8 cellular contexts compared by ENCODE assay signal in genomic region chr4:128810331-128810870, GRCh38. TPM values are rescaled to one million over a fixed set of nuclear protein-coding genes. Genes with fewer than 3 reads are reported as not detected.
DNase-seq lines count a peak whose midpoint lies in the region; ATAC-seq and TF ChIP-seq lines count a peak whose summit lies in the region.

No MANE protein-coding gene starts in this region.

- H3K27ac Mint-ChIP-seq in stimulated activated effector memory CD8-positive, alpha-beta T cell treated with anti-CD3 and anti-CD28 coated beads, Interleukin-12 subunit alpha, Interleukin-12 subunit beta, amount 100 ng/mL, for 72 hours: peak overlapping the region; percentile 96

- H3K4me3 ChIP-seq in HUES6 (ENCODE audit: low read depth, low read length) (peak overlapping the region; percentile 79), SU-DHL-6 (ENCODE audit: insufficient read depth, low read length, poor library complexity, severe bottlenecking) (peak overlapping the region; percentile 79)

- H3F3A ChIP-seq in SU-DHL-6 (ENCODE audit: insufficient read depth): peaks cover 11% of the 10 kb centered on the region

- peak overlapping the region; percentile 83 for H3K9ac ChIP-seq in HUES6 (ENCODE audit: low read length)
- H3K9ac ChIP-seq in SU-DHL-6 (ENCODE audit: low read length): peak overlapping the region; percentile 96

- H3K4me1 ChIP-seq in HUES6 (ENCODE audit: control insufficient read depth, insufficient read depth, low read length): peaks cover 18% of the 10 kb centered on the region

- H3K4me3 Mint-ChIP-seq in stimulated activated effector memory CD8-positive, alpha-beta T cell treated with anti-CD3 and anti-CD28 coated beads, Interleukin-12 subunit alpha, Interleukin-12 subunit beta, amount 100 ng/mL, for 72 hours: peak overlapping the region; percentile 96

- peaks cover 11% of the 10 kb centered on the region for H3K4me1 Mint-ChIP-seq in stimulated activated effector memory CD8-positive, alpha-beta T cell treated with anti-CD3 and anti-CD28 coated beads, Interleukin-12 subunit alpha, Interleukin-12 subunit beta, amount 100 ng/mL, for 72 hours

- DNase-seq in D341Med (ENCODE audit: low spot score) (peak; percentile 43), cerebellum (ENCODE audit: low spot score) (peak; percentile 37), left lobe of liver (ENCODE audit: low spot score) (peak; percentile 56)
- peak in 1 of 2 donors; percentile 55 for DNase-seq in stimulated activated effector memory CD8-positive, alpha-beta T cell treated with anti-CD3 and anti-CD28 coated beads, Interleukin-12 subunit alpha, Interleukin-12 subunit beta, amount 100 ng/mL, for 72 hours (ENCODE audit: low spot score in 2 of 2)

- peak overlapping the region; percentile 46 for H2AFZ ChIP-seq in SU-DHL-6 (ENCODE audit: low read depth, low read length, severe bottlenecking)

- H3K9me2 ChIP-seq in SU-DHL-6 (replicated peaks; ENCODE audit: insufficient read depth, low read length): no peaks in the 10 kb centered on the region

- H3K27me3 ChIP-seq in HUES6 (ENCODE audit: control insufficient read depth, insufficient read depth, low read length) (no peaks in the 10 kb centered on the region), SU-DHL-6 (ENCODE audit: low read length) (no peaks in the 10 kb centered on the region)

- TF ChIP-seq CTCF in SU-DHL-6 (IDR thresholded peaks at IDR 0.05; ENCODE audit: insufficient read depth, low read length, poor library complexity, severe bottlenecking): no peak

- H3K27ac ChIP-seq in HUES6 (ENCODE audit: low read depth, low read length): peak overlapping the region; percentile 36
- H3K27ac ChIP-seq in SU-DHL-6 (ENCODE audit: low read depth, low read length): peak overlapping the region; percentile 97

- H3K36me3 ChIP-seq in HUES6 (ENCODE audit: control insufficient read depth, insufficient read depth, low read length) (peaks cover 2% of the 10 kb centered on the region; the same call in 1 of the 2 replicates), SU-DHL-6 (ENCODE audit: low read length) (no peaks in the 10 kb centered on the region)

- no peaks in the 10 kb centered on the region for H4K20me1 ChIP-seq in SU-DHL-6 (ENCODE audit: low read depth, low read length)

- H3K9me3 Mint-ChIP-seq in stimulated activated effector memory CD8-positive, alpha-beta T cell treated with anti-CD3 and anti-CD28 coated beads, Interleukin-12 subunit alpha, Interleukin-12 subunit beta, amount 100 ng/mL, for 72 hours: no peaks in the 10 kb centered on the region

- ATAC-seq in left lobe of liver (peak; percentile 17), HG03565 (IDR thresholded peaks at IDR 0.05; ENCODE audit: unreplicated experiment) (no peak), GM21786 (IDR thresholded peaks at IDR 0.05; ENCODE audit: unreplicated experiment) (no peak)
- no peak for ATAC-seq in stimulated activated effector memory CD8-positive, alpha-beta T cell treated with anti-CD3 and anti-CD28 coated beads, Interleukin-12 subunit alpha, Interleukin-12 subunit beta, amount 100 ng/mL, for 72 hours

- H3K9me3 ChIP-seq in HUES6 (ENCODE audit: control insufficient read depth, insufficient read depth, low read depth, low read length) (no peaks in the 10 kb centered on the region), SU-DHL-6 (ENCODE audit: insufficient read depth, low read length) (no peaks in the 10 kb centered on the region)

- peak overlapping the region; percentile 88 for H3K4me2 ChIP-seq in SU-DHL-6 (ENCODE audit: low read depth, low read length, poor library complexity, severe bottlenecking)

- H3K36me3 Mint-ChIP-seq in stimulated activated effector memory CD8-positive, alpha-beta T cell treated with anti-CD3 and anti-CD28 coated beads, Interleukin-12 subunit alpha, Interleukin-12 subunit beta, amount 100 ng/mL, for 72 hours: peaks cover 14% of the 10 kb centered on the region

- peaks cover 36% of the 10 kb centered on the region for H3K79me2 ChIP-seq in SU-DHL-6 (ENCODE audit: insufficient read depth, low read length)

RNA-seq across cellular contexts. Expression of gene JADE1, which starts 0.9 kb away (rescaled TPM):
- total RNA-seq in cerebellum (33.5 TPM), left lobe of liver (12.8 TPM)
